8 cellular contexts compared by ENCODE assay signal in the genomic region with DNA sequence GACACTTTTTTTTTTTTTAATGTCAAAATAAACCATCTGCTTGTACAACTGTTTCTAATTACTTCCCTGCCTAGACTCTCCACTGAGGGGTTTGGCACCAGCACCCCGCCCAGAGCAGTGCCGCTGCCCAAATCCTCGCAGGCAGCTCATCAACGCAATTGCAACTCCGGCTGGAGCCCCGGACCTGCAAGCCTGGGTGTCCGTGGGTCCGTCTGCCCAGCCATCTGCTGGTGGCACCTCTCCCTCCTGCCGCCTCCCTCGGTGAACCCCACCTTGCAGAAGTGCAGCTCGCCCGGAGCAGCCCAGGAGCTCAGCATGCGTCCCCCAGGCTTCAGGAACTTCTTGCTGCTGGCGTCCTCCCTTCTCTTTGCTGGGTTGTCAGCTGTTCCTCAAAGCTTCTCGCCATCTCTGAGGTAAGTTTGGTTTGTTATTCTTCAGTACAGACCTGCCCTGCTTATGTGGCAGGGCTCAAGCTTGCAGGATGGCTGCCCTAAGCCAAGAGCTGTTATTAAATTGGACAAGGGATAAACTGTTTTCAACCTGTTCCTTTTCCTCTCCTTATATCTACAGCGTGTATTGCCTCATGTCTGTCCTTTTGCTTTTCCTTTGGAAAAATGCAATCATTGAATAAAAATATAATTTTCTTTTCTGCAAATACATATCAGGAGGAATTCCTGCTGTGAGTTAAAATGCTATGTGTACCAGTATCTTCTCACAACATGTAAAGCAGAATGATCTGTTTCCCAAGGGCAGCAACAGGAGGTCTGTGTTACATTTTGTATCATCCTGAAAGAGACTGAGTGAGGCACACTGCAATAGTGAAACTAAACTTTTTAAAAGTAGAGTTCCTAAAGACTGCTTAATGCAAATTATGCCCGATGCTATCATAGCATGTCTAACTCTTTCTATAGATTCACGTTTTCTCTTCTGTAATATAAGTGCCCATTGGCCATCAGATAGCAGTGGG. TPM values are rescaled to one million over a fixed set of nuclear protein-coding genes. Genes with fewer than 3 reads are reported as not detected.
DNase-seq lines count a peak whose midpoint lies in the region; ATAC-seq, FAIRE-seq and TF ChIP-seq lines count a peak whose summit lies in the region.

A gene with protein sequence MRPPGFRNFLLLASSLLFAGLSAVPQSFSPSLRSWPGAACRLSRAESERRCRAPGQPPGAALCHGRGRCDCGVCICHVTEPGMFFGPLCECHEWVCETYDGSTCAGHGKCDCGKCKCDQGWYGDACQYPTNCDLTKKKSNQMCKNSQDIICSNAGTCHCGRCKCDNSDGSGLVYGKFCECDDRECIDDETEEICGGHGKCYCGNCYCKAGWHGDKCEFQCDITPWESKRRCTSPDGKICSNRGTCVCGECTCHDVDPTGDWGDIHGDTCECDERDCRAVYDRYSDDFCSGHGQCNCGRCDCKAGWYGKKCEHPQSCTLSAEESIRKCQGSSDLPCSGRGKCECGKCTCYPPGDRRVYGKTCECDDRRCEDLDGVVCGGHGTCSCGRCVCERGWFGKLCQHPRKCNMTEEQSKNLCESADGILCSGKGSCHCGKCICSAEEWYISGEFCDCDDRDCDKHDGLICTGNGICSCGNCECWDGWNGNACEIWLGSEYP (plus strand): TSS at position 157 of the 967 bp plus-strand sequence. CDS start 159 bp downstream, at position 316.

- SMC1A ChIA-PET in GM12878 (lab: Charles Lee; ENCODE audit: uncharacterized antibody, unreplicated experiment) = no interaction called here

- no peak within 1 kb of the TSS for H2AFZ ChIP-seq in GM12878 (ENCODE audit: control insufficient read depth, low read depth, low read length)

- RAD21 ChIA-PET in GM12878 (lab: Charles Lee; ENCODE audit: unreplicated experiment) = interaction anchor here (1.0 kb wide), 1 partner anchor 308 kb away, joined by 3 read pairs; no protein-coding TSS in a partner anchor

- no peaks in the 10 kb centered on the region for H3K9me3 ChIP-seq in GM12878 (replicated peaks; ENCODE audit: control insufficient read depth, insufficient read depth, low read length)

- H3K4me3 Mint-ChIP-seq in activated naive CD4-positive, alpha-beta T cell treated with anti-CD3 and anti-CD28 coated beads, Interleukin-2, amount 50 U/mL, for 24 hours = peak within 1 kb of the TSS; percentile 30
- no peak within 1 kb of the TSS for H3K4me3 Mint-ChIP-seq in activated naive CD4-positive, alpha-beta T cell treated with anti-CD3 and anti-CD28 coated beads for 36 hours

- no peak within 1 kb of the TSS for H3K27ac Mint-ChIP-seq in activated naive CD4-positive, alpha-beta T cell treated with anti-CD3 and anti-CD28 coated beads, Interleukin-2, amount 50 U/mL, for 24 hours
- H3K27ac Mint-ChIP-seq in activated naive CD4-positive, alpha-beta T cell treated with anti-CD3 and anti-CD28 coated beads for 36 hours = no peak within 1 kb of the TSS

- H3K79me2 ChIP-seq in GM12878 (ENCODE audit: control insufficient read depth, insufficient read depth, low read length) = no peaks in the 10 kb centered on the region

- H4K20me1 ChIP-seq in GM12878 (ENCODE audit: control insufficient read depth, insufficient read depth) = no peaks in the 10 kb centered on the region

- peak; percentile 49 for FAIRE-seq in GM12878 (lab: Jason Lieb, UNC)

- DNase-seq in activated naive CD4-positive, alpha-beta T cell treated with anti-CD3 and anti-CD28 coated beads for 36 hours = no peak
- DNase-seq in GM12878 (ENCODE audit: low read depth, low spot score) (no peak), lung microvascular endothelial cell (ENCODE audit: low read depth in 2 of 2) (peak; percentile 46 to 52), T-helper 1 cell (no peak)
- no peak for DNase-seq in activated CD4-positive, CD25-positive, alpha-beta regulatory T cell (lab: John Stamatoyannopoulos, UW)

- intact Hi-C loops in activated naive CD4-positive, alpha-beta T cell treated with anti-CD3 and anti-CD28 coated beads for 36 hours (cut with micrococcal nuclease) = no loop called here
- intact Hi-C loops in GM12878 (cut with micrococcal nuclease; ENCODE audit: unreplicated experiment) = no loop called here

- TF ChIP-seq RAD21 in GM12878 (IDR thresholded peaks at IDR 0.05; ENCODE audit: insufficient read depth, low read depth, low read length) = no peak

- H3K4me1 Mint-ChIP-seq in activated naive CD4-positive, alpha-beta T cell treated with anti-CD3 and anti-CD28 coated beads, Interleukin-2, amount 50 U/mL, for 24 hours = peaks cover 5% of the 10 kb centered on the region
- H3K4me1 Mint-ChIP-seq in activated naive CD4-positive, alpha-beta T cell treated with anti-CD3 and anti-CD28 coated beads for 36 hours (ENCODE audit: low read depth) = peaks cover 7% of the 10 kb centered on the region

- H3K27me3 Mint-ChIP-seq in activated naive CD4-positive, alpha-beta T cell treated with anti-CD3 and anti-CD28 coated beads, Interleukin-2, amount 50 U/mL, for 24 hours = peaks cover 25% of the 10 kb centered on the region
- H3K27me3 Mint-ChIP-seq in activated naive CD4-positive, alpha-beta T cell treated with anti-CD3 and anti-CD28 coated beads for 36 hours (ENCODE audit: low read depth) = peaks cover 29% of the 10 kb centered on the region

- peak within 1 kb of the TSS; percentile 36 for H3K4me2 ChIP-seq in GM12878 (ENCODE audit: control insufficient read depth, insufficient read depth)

- no peaks in the 10 kb centered on the region for H3K4me1 ChIP-seq in GM12878 (ENCODE audit: control insufficient read depth, insufficient read depth, low read length)

- ATAC-seq in HG03064 (IDR thresholded peaks at IDR 0.05; ENCODE audit: low read depth, unreplicated experiment) (peak; percentile 61), GM12878 (peak; percentile 90), HG03108 (IDR thresholded peaks at IDR 0.05; ENCODE audit: unreplicated experiment) (no peak)

- 42% methylated on average over 18 of the region's 18 CpGs for WGBS in GM12878 (ENCODE audit: insufficient coverage, insufficient replicate concordance, low lambda C conversion rate, missing lambda C conversion rate)

- no peak within 1 kb of the TSS for H3K9ac ChIP-seq in GM12878 (ENCODE audit: control insufficient read depth, insufficient read depth, low read length)

- no peak within 1 kb of the TSS for H3K27ac ChIP-seq in GM12878 (ENCODE audit: control insufficient read depth, insufficient read depth)

- no peaks in the 10 kb centered on the region for H3K36me3 ChIP-seq in GM12878 (ENCODE audit: control insufficient read depth in 2 of 2, insufficient read depth in 2 of 2, low read length in 1 of 2)

- TF ChIP-seq CTCF in GM12878 (IDR thresholded peaks at IDR 0.05 in 2 of 3, conservative IDR thresholded peaks at IDR 0.05 in 1 of 3; ENCODE audit: control insufficient read depth in 2 of 3, extremely low read depth in 1 of 3, insufficient read depth in 1 of 3, low read depth in 3 of 3, low read length in 3 of 3) = no peak

- TF ChIP-seq EP300 in GM12878 (IDR thresholded peaks at IDR 0.05; ENCODE audit: borderline replicate concordance in 1 of 2, control insufficient read depth in 1 of 2, low read depth in 2 of 2, low read length in 2 of 2) = no peak

- in situ Hi-C loops in GM12878 (cut with MboI) = no loop called here

- peak within 1 kb of the TSS; percentile 11; the same call in 1 of the 2 replicates for H3K4me3 ChIP-seq in GM12878

- no peak for TF ChIP-seq POLR2A in GM12878 (IDR thresholded peaks at IDR 0.05; ENCODE audit: low read depth, low read length)

- H3K36me3 Mint-ChIP-seq in activated naive CD4-positive, alpha-beta T cell treated with anti-CD3 and anti-CD28 coated beads, Interleukin-2, amount 50 U/mL, for 24 hours = no peaks in the 10 kb centered on the region
- no peaks in the 10 kb centered on the region for H3K36me3 Mint-ChIP-seq in activated naive CD4-positive, alpha-beta T cell treated with anti-CD3 and anti-CD28 coated beads for 36 hours (ENCODE audit: low read depth)

- no peaks in the 10 kb centered on the region for H3K9me3 Mint-ChIP-seq in activated naive CD4-positive, alpha-beta T cell treated with anti-CD3 and anti-CD28 coated beads, Interleukin-2, amount 50 U/mL, for 24 hours
- no peaks in the 10 kb centered on the region for H3K9me3 Mint-ChIP-seq in activated naive CD4-positive, alpha-beta T cell treated with anti-CD3 and anti-CD28 coated beads for 36 hours

- no peaks in the 10 kb centered on the region; a peak in 1 of 4 replicates for H3K27me3 ChIP-seq in GM12878 (replicated peaks in 1 of 2; ENCODE audit: control insufficient read depth in 2 of 2, insufficient read depth in 2 of 2, low read length in 1 of 2)

- POLR2A ChIA-PET in GM12878 (lab: Charles Lee) = no interaction called here

- BruUV-seq in GM12878 (replicated peaks; lab: Mats Ljungman, UMichigan) = no TSS peak

- CTCF ChIA-PET in activated naive CD4-positive, alpha-beta T cell treated with anti-CD3 and anti-CD28 coated beads for 36 hours (lab: Charles Lee) = no interaction called here
- CTCF ChIA-PET in GM12878 (lab: Yijun Ruan, JAX) = interaction anchor here (1.0 kb wide), 1 partner anchor 308 kb away, joined by 3 read pairs; no protein-coding TSS in a partner anchor

TF ChIP-seq in GM12878, 131 proteins besides CTCF, POLR2A, EP300 and RAD21 (continues in another document):
- TF ChIP-seq NBN (IDR thresholded peaks at IDR 0.05) (no peak), SUPT20H (IDR thresholded peaks at IDR 0.05; ENCODE audit: borderline replicate concordance, control insufficient read depth, low read depth, low read length) (no peak), FOS (IDR thresholded peaks at IDR 0.05; ENCODE audit: borderline replicate concordance, extremely low read depth, insufficient read length) (no peak), ZNF622 (IDR thresholded peaks at IDR 0.05) (no peak)

RNA-seq across cellular contexts. Expression of the gene that starts here (rescaled TPM):
- not detected for total RNA-seq in activated naive CD4-positive, alpha-beta T cell treated with anti-CD3 and anti-CD28 coated beads for 36 hours
- total RNA-seq in GM12878 (2013; cell fraction: nucleolus; rRNA removed) = 0.52 and 0.98 TPM in 2 replicates
- 0.16 and 0.17 TPM in 2 replicates for total RNA-seq in GM12878 (2014; rRNA removed)
- total RNA-seq in GM12878 (2014; rRNA removed; fragmentation: Illumina TruSeq; extraction: Trizol) = 0.28 and 0.31 TPM in 2 replicates
- 0.16 and 0.28 TPM in 2 replicates for total RNA-seq in GM12878 (2021)
- polyA plus RNA-seq in GM12878 (2011; ENCODE audit: low read depth) = not detected
- polyA plus RNA-seq in GM12878 (2011; rRNA removed) = 2.8 and 3.5 TPM in 2 replicates
- polyA plus RNA-seq in GM12878 (2011; cell fraction: cytosol; rRNA removed) = 0.82 and 0.97 TPM in 2 replicates
- 3.7 and 4.9 TPM in 2 replicates for polyA plus RNA-seq in GM12878 (2011; cell fraction: nucleus; rRNA removed)
- polyA plus RNA-seq in GM12878 (2012) = not detected in 2 replicates
- polyA plus RNA-seq in GM12878 (2014; fragmentation: Illumina TruSeq; extraction: Trizol) = 0.08 and 0.18 TPM in 2 replicates
- not detected for polyA plus RNA-seq in GM12878 (2014; fragmentation: Nextera tagmentation; extraction: Ambion mirVana)
- polyA plus RNA-seq in GM12878 (2014; rRNA removed) = 0.10 and 0.20 TPM in 2 replicates
- under 1 TPM in 1 of 2 experiments, not detected in 1; 0.67 TPM for polyA plus RNA-seq in GM12878 (2016; fragmentation: Nextera tagmentation; extraction: Ambion mirVana)
- polyA minus RNA-seq in GM12878 (2011; rRNA and poly(A)+ RNA removed) = 3.8 and 8.5 TPM in 2 replicates
- polyA minus RNA-seq in GM12878 (2011; cell fraction: cytosol; rRNA and poly(A)+ RNA removed) = 0.42 TPM in 1 of 2 replicates, not detected in the other
- polyA minus RNA-seq in GM12878 (2011; cell fraction: nucleus; rRNA and poly(A)+ RNA removed) = 4.8 and 6.0 TPM in 2 replicates
- total RNA-seq in lung microvascular endothelial cell = 5.0 and 8.1 TPM in 2 replicates

Comparison
In these comparisons a context has a peak if more than half of its experiments do, and no peak if none do; other contexts are left out.
1. DNase-seq: peak in lung microvascular endothelial cell (2 of 2); none in activated naive CD4-positive, alpha-beta T cell treated with anti-CD3 and anti-CD28 coated beads for 36 hours (single experiment), GM12878 (single experiment), T-helper 1 cell (0 of 5) and activated CD4-positive, CD25-positive, alpha-beta regulatory T cell (0 of 4).